17 cellular contexts compared by ENCODE assay signal in genomic region chr5:107937198-107937597, GRCh38.
DNase-seq lines count a peak whose midpoint lies in the region; ATAC-seq, FAIRE-seq and TF ChIP-seq lines count a peak whose summit lies in the region.
"Had no signal": no experiment of that assay in that cellular context is flagged by ENCODE, and none has a peak within 500 bp of the region (broad histone marks: within the 10 kb centered on the region; RNA-seq: fewer than 3 reads in every experiment).

No MANE protein-coding gene starts in this region.

- TF ChIP-seq CTCF in heart right ventricle (IDR thresholded peaks at IDR 0.05) (no peak), uterus (IDR thresholded peaks at IDR 0.05) (no peak)

- peak; percentile 35 for DNase-seq in DMS53 (lab: John Stamatoyannopoulos, UW)
- DNase-seq in DMS53 treated with DMSO at 0.1 percent for 48 hours (lab: John Stamatoyannopoulos, UW; ENCODE audit: unreplicated experiment): no peak
- DNase-seq in NCI-H524 treated with DMSO at 0.1 percent for 48 hours (lab: John Stamatoyannopoulos, UW): peak; percentile 13
- DNase-seq in heart right ventricle: no peak
- peak; percentile 81 for DNase-seq in neuronal stem cell (ENCODE audit: low spot score)
- no peak for DNase-seq in uterus
- DNase-seq in GM12891 (ENCODE audit: insufficient read length, low spot score): no peak
- DNase-seq: 8988T; activated CD4-positive, alpha-beta T cell treated with anti-CD3 and anti-CD28 coated beads for 36 hours; activated naive CD8-positive, alpha-beta T cell treated with anti-CD3 and anti-CD28 coated beads, Interleukin-2, amount 50 U/mL, for 24 hours; activated T-cell treated with anti-CD3 and anti-CD28 coated beads, Interleukin-2, amount 50 U/mL, for 1 hour; foreskin fibroblast; KG1; NCI-H1092 treated with DMSO at 0.1 percent for 48 hours; stimulated activated CD4-positive, alpha-beta T cell treated with anti-CD3 and anti-CD28 coated beads, Interleukin-15, amount 100 ng/mL, for 24 hours had no signal

- H2BK15ac ChIP-seq in neuronal stem cell (ENCODE audit: low read length): no peak overlapping the region

- H3K4me1 ChIP-seq in heart right ventricle: peaks cover 0 to 10% (median 0%) of the 10 kb centered on the region in 9 donors
- H3K4me1 ChIP-seq in neuronal stem cell (ENCODE audit: control insufficient read depth in 2 of 2, insufficient read depth in 1 of 2, low read depth in 1 of 2, low read length in 2 of 2): peaks cover 11 to 44% of the 10 kb centered on the region in 2 donors
- H3K4me1 ChIP-seq in uterus: no peaks in the 10 kb centered on the region

- no peaks in the 10 kb centered on the region for H3K79me1 ChIP-seq in neuronal stem cell (ENCODE audit: low read depth, low read length)

- no peak overlapping the region for H4K91ac ChIP-seq in neuronal stem cell (ENCODE audit: low read depth, low read length, poor library complexity)

- no peaks in the 10 kb centered on the region for H3K9me3 ChIP-seq in heart right ventricle
- peaks cover 0 to 3% of the 10 kb centered on the region in 2 donors for H3K9me3 ChIP-seq in neuronal stem cell (replicated peaks in 1 of 2; ENCODE audit: control insufficient read depth in 2 of 2, insufficient read depth in 1 of 2, low read depth in 1 of 2, low read length in 2 of 2)
- no peaks in the 10 kb centered on the region for H3K9me3 ChIP-seq in uterus

- H3K14ac ChIP-seq in neuronal stem cell (ENCODE audit: low read length): no peak overlapping the region

- H3K27me3 ChIP-seq in heart right ventricle (no peaks in the 10 kb centered on the region), neuronal stem cell (ENCODE audit: control insufficient read depth in 3 of 3, insufficient read depth in 3 of 3, low read depth in 1 of 3, low read length in 3 of 3) (no peaks in the 10 kb centered on the region), uterus (no peaks in the 10 kb centered on the region)

- intact Hi-C loops in heart right ventricle (cut with DNase I): no loop called here
- intact Hi-C loops in uterus (cut with DNase I; ENCODE audit: low total_unique reads): no loop called here

- no peak overlapping the region for H2BK120ac ChIP-seq in neuronal stem cell (ENCODE audit: low read depth, low read length)

- no peak overlapping the region for H4K8ac ChIP-seq in neuronal stem cell (ENCODE audit: low read depth, low read length)

- H2BK12ac ChIP-seq in neuronal stem cell (ENCODE audit: low read length): no peak overlapping the region

- no peak overlapping the region for H3K23ac ChIP-seq in neuronal stem cell (ENCODE audit: low read depth, low read length, poor library complexity)

- 47 to 55% methylated on average over 5 of the region's 5 CpGs for WGBS in heart right ventricle, 2 donors
- WGBS in neuronal stem cell (ENCODE audit: extremely low coverage in 2 of 2, insufficient read length in 2 of 2, insufficient replicate concordance in 1 of 2), 2 donors: no CpG with 5 or more reads among the region's 5 CpGs

- H3K36me3 ChIP-seq in heart right ventricle (no peaks in the 10 kb centered on the region), neuronal stem cell (replicated peaks in 1 of 2; ENCODE audit: control insufficient read depth in 2 of 2, insufficient read depth in 2 of 2, low read length in 2 of 2) (no peaks in the 10 kb centered on the region), uterus (no peaks in the 10 kb centered on the region)

- H3K9ac ChIP-seq in neuronal stem cell (ENCODE audit: low read depth, low read length, poor library complexity): no peak overlapping the region
- H3K9ac ChIP-seq: parathyroid adenoma had no signal

- H3K4me2 ChIP-seq in neuronal stem cell (ENCODE audit: insufficient read depth, low read length, poor library complexity, severe bottlenecking): no peak overlapping the region

- H3K27ac ChIP-seq in heart right ventricle (no peak overlapping the region), neuronal stem cell (replicated peaks; ENCODE audit: low read length) (peak overlapping the region; percentile 50), uterus (no peak overlapping the region)
- H3K27ac ChIP-seq: parathyroid adenoma had no signal

- H3K4ac ChIP-seq in neuronal stem cell (ENCODE audit: low read length): no peak overlapping the region

- no peak overlapping the region for H2AFZ ChIP-seq in neuronal stem cell (ENCODE audit: low read length)
- H2AFZ ChIP-seq: parathyroid adenoma had no signal

- TF ChIP-seq POLR2A in uterus (IDR thresholded peaks at IDR 0.05) (no peak), GM12891 (IDR thresholded peaks at IDR 0.05; ENCODE audit: low read depth, low read length) (no peak)

- H3K18ac ChIP-seq in neuronal stem cell (ENCODE audit: low read length): no peak overlapping the region

- no peak overlapping the region for H2BK5ac ChIP-seq in neuronal stem cell (ENCODE audit: low read length)

- H3K4me3 ChIP-seq in heart right ventricle (no peak overlapping the region), neuronal stem cell (ENCODE audit: low read length in 2 of 2) (peak overlapping the region in 1 of 2 donors; percentile 2), uterus (no peak overlapping the region)

- FAIRE-seq in GM12891 (lab: Jason Lieb, UNC): no peak

- H2AK5ac ChIP-seq in neuronal stem cell (ENCODE audit: low read depth, low read length): no peak overlapping the region

- ATAC-seq in heart right ventricle (peak in 6 of 8 donors; percentile 33 to 88 (median 70)), HG03520 (IDR thresholded peaks at IDR 0.05; ENCODE audit: unreplicated experiment) (no peak)
- ATAC-seq: activated CD4-positive, alpha-beta T cell treated with anti-CD3 and anti-CD28 coated beads for 36 hours; activated naive CD8-positive, alpha-beta T cell treated with anti-CD3 and anti-CD28 coated beads, Interleukin-2, amount 50 U/mL, for 24 hours had no signal

TF ChIP-seq in GM12891, 5 proteins besides CTCF, POLR2A, EP300 and RAD21:
- TF ChIP-seq POLR2AphosphoS5 (IDR thresholded peaks at IDR 0.05; ENCODE audit: low read depth, low read length): no peak

Comparison
In these comparisons a context has a peak if more than half of its experiments do, and no peak if none do; other contexts are left out.
1. DNase-seq: peak in DMS53 (single experiment), NCI-H524 treated with DMSO at 0.1 percent for 48 hours (single experiment) and neuronal stem cell (single experiment); none in DMS53 treated with DMSO at 0.1 percent for 48 hours (single experiment), heart right ventricle (0 of 2), uterus (0 of 2) and GM12891 (single experiment).